8 cellular contexts compared by ENCODE assay signal in the genomic region with DNA sequence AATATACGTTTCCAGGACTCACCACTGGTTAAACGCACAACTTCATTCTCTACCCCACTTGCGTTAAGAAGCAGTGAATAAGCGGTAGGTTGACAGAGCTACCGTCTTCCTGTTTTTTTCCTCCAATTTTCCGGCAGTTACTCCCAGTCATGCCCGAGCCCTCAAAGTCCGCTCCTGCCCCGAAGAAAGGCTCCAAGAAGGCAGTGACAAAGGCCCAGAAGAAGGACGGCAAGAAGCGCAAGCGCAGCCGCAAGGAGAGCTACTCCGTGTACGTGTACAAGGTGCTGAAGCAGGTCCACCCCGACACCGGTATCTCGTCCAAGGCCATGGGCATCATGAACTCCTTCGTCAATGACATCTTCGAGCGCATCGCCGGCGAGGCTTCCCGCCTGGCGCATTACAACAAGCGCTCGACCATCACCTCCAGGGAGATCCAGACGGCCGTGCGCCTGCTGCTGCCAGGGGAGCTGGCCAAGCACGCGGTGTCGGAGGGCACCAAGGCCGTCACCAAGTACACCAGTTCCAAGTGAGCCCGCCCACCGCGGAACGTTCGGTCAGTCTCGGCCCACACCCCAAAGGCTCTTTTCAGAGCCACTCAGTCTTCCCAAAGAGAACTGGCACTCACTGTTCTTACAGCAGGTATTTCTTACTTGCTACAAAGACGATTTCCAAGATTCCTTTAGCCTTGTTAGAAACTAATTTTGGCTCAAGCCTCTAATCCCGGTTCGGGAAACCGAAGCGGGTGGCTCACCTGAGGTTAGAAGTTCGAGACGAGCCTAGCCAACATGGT.
DNase-seq lines count a peak whose midpoint lies in the region; ATAC-seq, FAIRE-seq and TF ChIP-seq lines count a peak whose summit lies in the region.
"Not testable (repeated sequence)": the region's sequence is repeated elsewhere in the genome, so short reads cannot be mapped to it uniquely, and the experiment has no call there.

No MANE protein-coding gene starts in this region.

- ATAC-seq in HG03045 (IDR thresholded peaks at IDR 0.05; ENCODE audit: unreplicated experiment) (peak; percentile 15), upper lobe of right lung (peak; percentile 56)

- intact Hi-C loops in posterior cingulate gyrus (cut with DNase I); upper lobe of right lung (cut with DNase I): not testable (repeated sequence)

- not testable (repeated sequence) for H3K9me3 ChIP-seq in iPS-20b (ENCODE audit: insufficient read depth, low read depth, low read length); upper lobe of right lung

- TF ChIP-seq POLR2A in GM12891 (IDR thresholded peaks at IDR 0.05; ENCODE audit: low read depth, low read length), result peak; percentile 95

- not testable (repeated sequence) for H3K36me3 ChIP-seq in iPS-20b (ENCODE audit: insufficient read depth, low read depth, low read length); upper lobe of right lung

- DNase-seq in GM12891 (ENCODE audit: insufficient read length, low spot score), result not testable (repeated sequence)
- DNase-seq in NCI-H748 treated with DMSO at 0.1 percent for 48 hours (lab: John Stamatoyannopoulos, UW) (peak; percentile 51), posterior cingulate gyrus (peak in 7 of 10 donors; percentile 21 to 89 (median 37)), upper lobe of right lung (peak; percentile 88)
- DNase-seq in activated CD4-positive, alpha-beta T cell treated with anti-CD3 and anti-CD28 coated beads, Interleukin-2, amount 50 U/mL, for 48 hours, result peak; percentile 58 to 66

- FAIRE-seq in GM12891 (lab: Jason Lieb, UNC), result not testable (repeated sequence)

- peak overlapping the region; percentile 82 for H3K27ac ChIP-seq in cingulate gyrus (ENCODE audit: low read depth, low read length)
- H3K27ac ChIP-seq in iPS-20b (ENCODE audit: low read length), result peak overlapping the region; percentile 94
- H3K27ac ChIP-seq in upper lobe of right lung, result peak overlapping the region; percentile 99

- H3K9ac ChIP-seq in iPS-20b (ENCODE audit: low read depth, low read length), result peak overlapping the region; percentile 100

- H3K4me1 ChIP-seq in iPS-20b (ENCODE audit: insufficient read depth, low read length) (peaks cover 16% of the 10 kb centered on the region), upper lobe of right lung (peaks cover 27% of the 10 kb centered on the region)

- TF ChIP-seq CTCF in upper lobe of right lung (IDR thresholded peaks at IDR 0.05), result not testable (repeated sequence)

- H3K27me3 ChIP-seq in iPS-20b (ENCODE audit: insufficient read depth, low read length); upper lobe of right lung: not testable (repeated sequence)

- peak overlapping the region; percentile 93 for H3K4me3 ChIP-seq in iPS-20b (ENCODE audit: low read length)
- H3K4me3 ChIP-seq in upper lobe of right lung, result peak overlapping the region; percentile 77

TF ChIP-seq in GM12891, 5 proteins besides CTCF, POLR2A, EP300 and RAD21:
- TF ChIP-seq TAF1 (IDR thresholded peaks at IDR 0.05; ENCODE audit: low read depth, low read length) (peak; percentile 90; the same call in 1 of the 2 replicates), POLR2AphosphoS5 (IDR thresholded peaks at IDR 0.05; ENCODE audit: low read depth, low read length) (peak; percentile 93), SPI1 (IDR thresholded peaks at IDR 0.05; ENCODE audit: low read depth, low read length) (0 out of 2 replicates have a peak, but pooled peaks have one; percentile 23)
